ENCODE assay signal across 19 cellular contexts in genomic region chr2:25032094-25032493, GRCh38. TPM values are rescaled to one million over a fixed set of nuclear protein-coding genes. Genes with fewer than 3 reads are reported as not detected.
A peak's percentile ranks its signal among the peaks of the same experiment; 100 is the strongest.
DNase-seq lines count a peak whose midpoint lies in the region; ATAC-seq and TF ChIP-seq lines count a peak whose summit lies in the region.
"Had no signal": no experiment of that assay in that cellular context is flagged by ENCODE, and none has a peak within 500 bp of the region (broad histone marks: within the 10 kb centered on the region; RNA-seq: fewer than 3 reads in every experiment).

No MANE protein-coding gene starts in this region.

- no peak overlapping the region for H4K91ac ChIP-seq in mesenchymal stem cell (ENCODE audit: low read length)

- TF ChIP-seq CTCF in CD14-positive monocyte (IDR thresholded peaks at IDR 0.05) = no peak

- H2BK5ac ChIP-seq in mesenchymal stem cell (ENCODE audit: low read depth, low read length, poor library complexity, severe bottlenecking) = no peak overlapping the region

- no peaks in the 10 kb centered on the region for H3K36me3 Mint-ChIP-seq in CD14-positive monocyte

- H3K4me1 Mint-ChIP-seq in CD14-positive monocyte = peaks cover 30% of the 10 kb centered on the region
- H3K4me1 Mint-ChIP-seq: activated naive CD8-positive, alpha-beta T cell treated with anti-CD3 and anti-CD28 coated beads, Interleukin-2, amount 50 U/mL, for 24 hours had no signal

- ATAC-seq in sciatic nerve (no peak), GM21529 (IDR thresholded peaks at IDR 0.05; ENCODE audit: unreplicated experiment) (no peak)
- ATAC-seq: activated naive CD8-positive, alpha-beta T cell treated with anti-CD3 and anti-CD28 coated beads, Interleukin-2, amount 50 U/mL, for 24 hours; foreskin keratinocyte; left lung had no signal

- H4K8ac ChIP-seq in mesenchymal stem cell (ENCODE audit: low read length) = no peak overlapping the region

- H3K27me3 Mint-ChIP-seq in CD14-positive monocyte (ENCODE audit: low read depth in 3 of 3) = peaks cover 2 to 9% (median 6%) of the 10 kb centered on the region in 3 donors
- H3K27me3 Mint-ChIP-seq: activated B cell treated with CpG ODN at 0.5 μM for 24 hours; activated naive CD8-positive, alpha-beta T cell treated with anti-CD3 and anti-CD28 coated beads, Interleukin-2, amount 50 U/mL, for 24 hours had no signal

- intact Hi-C loops in CD14-positive monocyte (cut with micrococcal nuclease) (no loop called here), sciatic nerve (cut with DNase I) (no loop called here)

- no peak overlapping the region for H2AK5ac ChIP-seq in mesenchymal stem cell (ENCODE audit: low read length, severe bottlenecking)

- H3K27ac Mint-ChIP-seq in CD14-positive monocyte = peak overlapping the region; percentile 6 to 74 (median 70)
- H3K27ac Mint-ChIP-seq: activated B cell treated with CpG ODN at 0.5 μM for 24 hours; activated naive CD8-positive, alpha-beta T cell treated with anti-CD3 and anti-CD28 coated beads, Interleukin-2, amount 50 U/mL, for 24 hours; T-helper 1 cell treated with Interleukin-12 subunit alpha and Interleukin-12 subunit beta and Interleukin-4 antibody, amounts not matched to agents 30 μg/mL and 1 μg/mL, for 36 hours had no signal

- 52% methylated on average over 3 of the region's 3 CpGs for WGBS in mesenchymal stem cell

- H2BK120ac ChIP-seq in mesenchymal stem cell (ENCODE audit: low read depth, low read length) = no peak overlapping the region

- DNase-seq in CD14-positive monocyte (ENCODE audit: low spot score) = peak; percentile 52
- DNase-seq in LHCN-M2 (ENCODE audit: low read depth) = peak; percentile 16
- peak; percentile 2 for DNase-seq in adipocyte (ENCODE audit: low read depth)
- DNase-seq in mesenchymal stem cell = peak; percentile 61
- DNase-seq in NCI-H2029 treated with DMSO at 0.1 percent for 48 hours (lab: John Stamatoyannopoulos, UW) = no peak
- DNase-seq in NCI-H1048 (lab: John Stamatoyannopoulos, UW) = no peak
- DNase-seq in sciatic nerve (ENCODE audit: low spot score) = no peak
- DNase-seq: activated B cell treated with CpG ODN at 0.5 μM for 24 hours; activated naive CD8-positive, alpha-beta T cell treated with anti-CD3 and anti-CD28 coated beads, Interleukin-2, amount 50 U/mL, for 24 hours; caudate nucleus; foreskin keratinocyte; GOT3; left lung; NCI-H1694 treated with DMSO at 0.1 percent for 48 hours; NCI-H510A treated with DMSO at 0.1 percent for 48 hours; Right ventricle myocardium superior; stimulated activated CD4-positive, alpha-beta T cell treated with anti-CD3 and anti-CD28 coated beads, Interleukin-4, amount 100 ng/mL, for 1 hour had no signal

- no peak overlapping the region for H3K23ac ChIP-seq in mesenchymal stem cell (ENCODE audit: low read length in 2 of 2)

- H3K79me1 ChIP-seq in mesenchymal stem cell (replicated peaks; ENCODE audit: low read length, poor library complexity, severe bottlenecking) = no peaks in the 10 kb centered on the region

- no peak overlapping the region for H3K4me3 ChIP-seq in adipocyte (ENCODE audit: low read length)
- no peak overlapping the region for H3K4me3 ChIP-seq in mesenchymal stem cell (ENCODE audit: insufficient read depth in 1 of 2, low read depth in 1 of 2, low read length in 2 of 2)
- H3K4me3 ChIP-seq: left lung had no signal

- H3K4ac ChIP-seq in mesenchymal stem cell (ENCODE audit: low read depth in 1 of 2, low read length in 2 of 2) = no peak overlapping the region

- H2BK15ac ChIP-seq in mesenchymal stem cell (ENCODE audit: low read depth, poor library complexity, severe bottlenecking) = no peak overlapping the region

- H3K4me1 ChIP-seq in adipocyte (ENCODE audit: control insufficient read depth, insufficient read depth, low read length) = no peaks in the 10 kb centered on the region
- no peaks in the 10 kb centered on the region for H3K4me1 ChIP-seq in mesenchymal stem cell (ENCODE audit: control insufficient read depth, insufficient read depth, low read depth, low read length)
- H3K4me1 ChIP-seq: foreskin keratinocyte, left lung had no signal

- no peak overlapping the region for H3K27ac ChIP-seq in mesenchymal stem cell (ENCODE audit: low read length, poor library complexity, severe bottlenecking)
- H3K27ac ChIP-seq: foreskin keratinocyte, left lung had no signal

- no peak overlapping the region for H3K14ac ChIP-seq in mesenchymal stem cell (ENCODE audit: low read length in 2 of 2)

- H2AFZ ChIP-seq in mesenchymal stem cell (ENCODE audit: low read depth, low read length) = no peak overlapping the region

- H2BK12ac ChIP-seq in mesenchymal stem cell (ENCODE audit: low read length in 2 of 2) = no peak overlapping the region

- H3K18ac ChIP-seq in mesenchymal stem cell (ENCODE audit: low read depth in 1 of 2, low read length in 2 of 2) = no peak overlapping the region

- H3K27me3 ChIP-seq in adipocyte (replicated peaks; ENCODE audit: control insufficient read depth, insufficient read depth, low read length) = peaks cover 9% of the 10 kb centered on the region
- peaks cover 18 to 48% of the 10 kb centered on the region in 2 experiments for H3K27me3 ChIP-seq in mesenchymal stem cell (ENCODE audit: control insufficient read depth in 1 of 2, insufficient read depth in 1 of 2, low read length in 2 of 2)
- H3K27me3 ChIP-seq: left lung had no signal

- H3K4me2 ChIP-seq in mesenchymal stem cell (ENCODE audit: low read length, poor library complexity, severe bottlenecking) = no peak overlapping the region

- H3K9ac ChIP-seq in adipocyte (ENCODE audit: low read length) (no peak overlapping the region), mesenchymal stem cell (ENCODE audit: low read length) (no peak overlapping the region)

- H3K4me3 Mint-ChIP-seq in CD14-positive monocyte = no peak overlapping the region
- H3K4me3 Mint-ChIP-seq: activated B cell treated with CpG ODN at 0.5 μM for 24 hours; activated naive CD8-positive, alpha-beta T cell treated with anti-CD3 and anti-CD28 coated beads, Interleukin-2, amount 50 U/mL, for 24 hours; T-helper 1 cell treated with Interleukin-12 subunit alpha and Interleukin-12 subunit beta and Interleukin-4 antibody, amounts not matched to agents 30 μg/mL and 1 μg/mL, for 36 hours had no signal

- H3K9me3 ChIP-seq in adipocyte (ENCODE audit: control insufficient read depth, low read length) = peaks cover 4% of the 10 kb centered on the region
- peaks cover 5% of the 10 kb centered on the region for H3K9me3 ChIP-seq in mesenchymal stem cell (ENCODE audit: control insufficient read depth, low read length)
- H3K9me3 ChIP-seq: left lung had no signal

- peaks cover 0 to 8% (median 3%) of the 10 kb centered on the region in 7 donors for H3K9me3 Mint-ChIP-seq in CD14-positive monocyte
- H3K9me3 Mint-ChIP-seq: activated B cell treated with CpG ODN at 0.5 μM for 24 hours; activated naive CD8-positive, alpha-beta T cell treated with anti-CD3 and anti-CD28 coated beads, Interleukin-2, amount 50 U/mL, for 24 hours; T-helper 1 cell treated with Interleukin-12 subunit alpha and Interleukin-12 subunit beta and Interleukin-4 antibody, amounts not matched to agents 30 μg/mL and 1 μg/mL, for 36 hours had no signal

- H3K36me3 ChIP-seq in adipocyte (ENCODE audit: control insufficient read depth, insufficient read depth, low read length, severe bottlenecking) = no peaks in the 10 kb centered on the region
- H3K36me3 ChIP-seq in mesenchymal stem cell (ENCODE audit: control insufficient read depth in 1 of 2, insufficient read depth in 2 of 2, low read depth in 1 of 2, low read length in 2 of 2) = no peaks in the 10 kb centered on the region
- H3K36me3 ChIP-seq: left lung had no signal

RNA-seq across cellular contexts. Expression of gene EFR3B, which starts 9.8 kb away (rescaled TPM):
- polyA plus RNA-seq in CD14-positive monocyte = not detected
- 0.34 and 0.51 TPM in 2 replicates for total RNA-seq in LHCN-M2 (2014; rRNA removed)
- polyA plus RNA-seq in LHCN-M2 (2012) = 0.43 TPM
- polyA plus RNA-seq in mesenchymal stem cell (2013, experiment 1 of 2) = 0.37 TPM
- 0.44 TPM for polyA plus RNA-seq in mesenchymal stem cell (2013, experiment 2 of 2)
- 13.2 TPM for total RNA-seq in sciatic nerve

Comparison
In these comparisons a context has a peak if more than half of its experiments do, and no peak if none do; other contexts are left out.
1. DNase-seq: peak in CD14-positive monocyte (single experiment), LHCN-M2 (single experiment), adipocyte (single experiment) and mesenchymal stem cell (single experiment); none in NCI-H2029 treated with DMSO at 0.1 percent for 48 hours (single experiment), NCI-H1048 (single experiment) and sciatic nerve (single experiment).